In the genomic region with DNA sequence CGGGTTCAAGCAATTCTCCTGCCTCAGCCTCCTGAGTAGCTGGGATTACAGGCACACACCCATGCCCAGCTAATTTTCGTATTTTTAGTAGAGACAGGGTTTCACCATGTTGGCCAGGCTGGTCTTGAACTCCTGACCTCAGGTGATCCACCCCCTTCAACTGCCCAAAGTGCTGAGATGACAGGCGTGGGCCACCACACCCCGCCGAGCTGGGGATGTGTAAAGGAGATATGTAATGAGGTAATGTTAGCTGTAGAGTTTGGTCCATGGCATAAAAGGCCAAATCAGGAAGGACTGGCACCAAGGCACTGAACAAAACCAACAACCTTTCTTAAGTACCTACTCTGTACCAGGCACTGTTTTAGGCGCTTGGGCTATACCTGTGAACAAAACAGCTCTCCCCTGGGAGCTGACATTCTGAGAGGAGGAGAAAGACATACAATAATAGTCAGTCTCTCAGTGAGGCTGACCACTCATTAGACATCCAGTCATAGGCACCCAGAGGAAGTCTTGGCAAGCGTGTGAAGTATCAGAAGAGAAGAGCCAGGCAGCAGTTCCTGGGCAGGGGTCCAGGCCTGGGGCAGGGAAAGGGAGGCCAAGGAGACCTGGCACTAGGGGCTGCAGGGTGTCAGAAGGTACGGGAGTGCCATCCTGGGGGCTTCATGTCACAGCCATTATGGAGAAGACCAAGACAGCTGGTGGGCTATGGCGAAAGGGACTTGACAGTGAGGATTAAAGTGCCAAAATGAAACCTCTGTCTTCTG, we compare ENCODE assay signal across 31 cellular contexts.
"Had no signal": no experiment of that assay in that cellular context is flagged by ENCODE, and none has a peak within 500 bp of the region (broad histone marks: within the 10 kb centered on the region; RNA-seq: fewer than 3 reads in every experiment).

No MANE protein-coding gene starts in this region.

- H3K27me3 ChIP-seq: ascending aorta, body of pancreas, SJSA1 had no signal

- H3K27ac ChIP-seq: ascending aorta, body of pancreas, SJSA1 had no signal

- H3K36me3 ChIP-seq: ascending aorta, SJSA1 had no signal

- DNase-seq: activated CD4-positive, alpha-beta T cell treated with anti-CD3 and anti-CD28 coated beads for 1 hour; activated CD4-positive, alpha-beta T cell treated with anti-CD3 and anti-CD28 coated beads, Interleukin-2, amount 10 ng/mL, durations not matched to agents 24 days and 14 days; activated CD4-positive, alpha-beta T cell treated with anti-CD3 and anti-CD28 coated beads, Interleukin-2, amount 50 U/mL, for 48 hours; activated CD8-positive, alpha-beta memory T cell treated with anti-CD3 and anti-CD28 coated beads, Interleukin-2, amount 10 ng/mL, durations not matched to agents 7 days and 5 days; activated effector memory CD4-positive, alpha-beta T cell treated with anti-CD3 and anti-CD28 coated beads, Interleukin-2, amount 50 U/mL, for 16 hours; activated naive CD4-positive, alpha-beta T cell treated with Interleukin-2 at 50 U/mL for 16 hours; activated naive CD8-positive, alpha-beta T cell treated with anti-CD3 and anti-CD28 coated beads, Interleukin-2, amount 50 U/mL, for 24 hours; activated T-cell treated with anti-CD3 and anti-CD28 coated beads, Interleukin-2, amount 50 U/mL, for 4 hours; amniotic stem cell; body of pancreas; MM.1S; NCI-H1105; NCI-H1436; NCI-H1694 treated with DMSO at 0.1 percent for 48 hours; NCI-H2081 treated with DMSO at 0.1 percent for 48 hours; NCI-H2227 treated with DMSO at 0.1 percent for 48 hours; NCI-H446 treated with DMSO at 0.1 percent for 48 hours; NCI-H524 treated with DMSO at 0.1 percent for 48 hours; NCI-H748 treated with DMSO at 0.1 percent for 48 hours; NK-92 treated with Interleukin-12 subunit alpha and Interleukin-12 subunit beta, amount 100 ng/mL, for 24 hours; OCI-M1; RPMI8226; SHP77; SW 1271; T-helper 9 cell had no signal

- ATAC-seq: activated CD8-positive, alpha-beta memory T cell treated with anti-CD3 and anti-CD28 coated beads, Interleukin-2, amount 10 ng/mL, durations not matched to agents 7 days and 5 days; activated naive CD4-positive, alpha-beta T cell treated with anti-CD3 and anti-CD28 coated beads, Interleukin-2, amount 50 U/mL, for 72 hours; activated naive CD8-positive, alpha-beta T cell treated with anti-CD3 and anti-CD28 coated beads, Interleukin-2, amount 50 U/mL, for 24 hours; activated T-cell treated with anti-CD3 and anti-CD28 coated beads, Interleukin-2, amount 50 U/mL, for 4 hours; body of pancreas; Panc1; SK-N-SH treated with all-trans-retinoic acid at 6 μM for 48 hours; WTC11 had no signal

- H3K9me3 ChIP-seq: ascending aorta, body of pancreas, SJSA1 had no signal

- H3K4me1 ChIP-seq: ascending aorta, body of pancreas, SJSA1 had no signal

- H3K4me3 ChIP-seq: ascending aorta, body of pancreas, SJSA1 had no signal
